In the genomic region with DNA sequence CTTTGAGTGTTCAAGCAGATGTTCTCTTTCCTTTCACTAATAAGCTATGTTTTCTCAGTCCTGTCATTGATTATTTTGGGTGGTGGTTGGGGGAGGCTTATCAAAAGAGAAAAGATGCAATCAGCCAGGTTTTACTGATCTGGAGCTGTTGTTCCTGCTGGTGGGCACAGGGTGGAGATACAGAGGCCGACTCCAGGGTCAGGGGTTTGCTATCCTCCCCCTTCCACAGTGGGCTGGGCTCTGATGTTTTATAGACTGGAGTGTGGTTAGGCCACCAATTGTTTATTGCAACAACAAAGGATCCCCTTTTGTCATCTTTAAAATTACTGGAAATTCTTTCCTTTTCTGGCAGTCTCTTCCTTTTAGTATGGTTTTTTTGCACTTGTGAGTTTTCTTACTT, we compare ENCODE assay signal across 15 cellular contexts.
DNase-seq lines count a peak whose midpoint lies in the region; ATAC-seq and TF ChIP-seq lines count a peak whose summit lies in the region.
"Had no signal": no experiment of that assay in that cellular context is flagged by ENCODE, and none has a peak within 500 bp of the region (broad histone marks: within the 10 kb centered on the region; RNA-seq: fewer than 3 reads in every experiment).

No MANE protein-coding gene starts in this region.

- intact Hi-C loops in spleen (cut with DNase I; ENCODE audit: low total_unique reads): no loop called here
- intact Hi-C loops in thyroid gland (cut with DNase I): no loop called here
- intact Hi-C loops in activated CD4-positive, alpha-beta T cell treated with anti-CD3 and anti-CD28 coated beads for 36 hours (cut with DNase I, micrococcal nuclease): no loop called here

- POLR2A ChIA-PET in activated CD4-positive, alpha-beta T cell treated with anti-CD3 and anti-CD28 coated beads for 36 hours (lab: Charles Lee): no interaction called here

- no peak overlapping the region for H3K27ac Mint-ChIP-seq in activated CD4-positive, alpha-beta T cell treated with anti-CD3 and anti-CD28 coated beads for 36 hours

- peaks cover 37% of the 10 kb centered on the region for H3K4me1 Mint-ChIP-seq in activated CD4-positive, alpha-beta T cell treated with anti-CD3 and anti-CD28 coated beads for 36 hours

- H3K27ac ChIP-seq in RWPE2 (ENCODE audit: poor library complexity, severe bottlenecking) (peak overlapping the region; percentile 95), gastroesophageal sphincter (peak overlapping the region in 3 of 4 donors; percentile 58 to 80 (median 75)), spleen (peak overlapping the region in 5 of 8 donors; percentile 24 to 77 (median 71)), thyroid gland (peak overlapping the region in 1 of 3 donors; percentile 77)
- H3K27ac ChIP-seq: KMS-11 had no signal

- H3K4me3 ChIP-seq in H7 (ENCODE audit: insufficient read depth, low read depth, low read length): no peak overlapping the region
- no peak overlapping the region for H3K4me3 ChIP-seq in RWPE2 (ENCODE audit: severe bottlenecking)
- H3K4me3 ChIP-seq in gastroesophageal sphincter: no peak overlapping the region
- no peak overlapping the region for H3K4me3 ChIP-seq in spleen
- H3K4me3 ChIP-seq in thyroid gland (replicated peaks in 1 of 3): no peak overlapping the region
- H3K4me3 ChIP-seq: Peyer's patch had no signal

- H3K27me3 Mint-ChIP-seq in activated CD4-positive, alpha-beta T cell treated with anti-CD3 and anti-CD28 coated beads for 36 hours: no peaks in the 10 kb centered on the region

- TF ChIP-seq POLR2A in gastroesophageal sphincter (IDR thresholded peaks at IDR 0.05) (no peak), spleen (IDR thresholded peaks at IDR 0.05) (no peak), thyroid gland (IDR thresholded peaks at IDR 0.05) (no peak)

- H3K36me3 ChIP-seq in H7 (replicated peaks; ENCODE audit: control insufficient read depth, insufficient read depth, low read length) (no peaks in the 10 kb centered on the region), RWPE2 (ENCODE audit: low read depth) (0 out of 2 replicates have a peak, but pooled peaks cover 6% of the 10 kb centered on the region), gastroesophageal sphincter (no peaks in the 10 kb centered on the region), spleen (no peaks in the 10 kb centered on the region), thyroid gland (no peaks in the 10 kb centered on the region)
- H3K36me3 ChIP-seq: Peyer's patch had no signal

- no peak for ATAC-seq in RWPE2 (ENCODE audit: low read depth)
- ATAC-seq in gastroesophageal sphincter: no peak
- no peak for ATAC-seq in HG03159 (IDR thresholded peaks at IDR 0.05; ENCODE audit: unreplicated experiment)
- ATAC-seq in GM18511 (IDR thresholded peaks at IDR 0.05; ENCODE audit: unreplicated experiment): no peak
- no peak for ATAC-seq in activated CD4-positive, alpha-beta T cell treated with anti-CD3 and anti-CD28 coated beads for 36 hours
- ATAC-seq: HCT116 had no signal

- peak; percentile 68 for DNase-seq in H7
- no peak for DNase-seq in RWPE2 (ENCODE audit: low spot score)
- DNase-seq in spleen: no peak
- no peak for DNase-seq in thyroid gland
- no peak for DNase-seq in activated CD4-positive, alpha-beta T cell treated with anti-CD3 and anti-CD28 coated beads for 36 hours
- DNase-seq: activated CD8-positive, alpha-beta memory T cell treated with anti-CD3 and anti-CD28 coated beads, Interleukin-2, amount 50 U/mL, for 48 hours; effector CD8-positive, alpha-beta T cell; NCI-H2081 treated with DMSO at 0.1 percent for 48 hours; Peyer's patch; stimulated activated CD8-positive, alpha-beta memory T cell treated with anti-CD3 and anti-CD28 coated beads, Interleukin-4, amount 100 ng/mL, for 48 hours had no signal

- H3K9me3 Mint-ChIP-seq in activated CD4-positive, alpha-beta T cell treated with anti-CD3 and anti-CD28 coated beads for 36 hours (ENCODE audit: low read depth): no peaks in the 10 kb centered on the region

- H3K27me3 ChIP-seq in H7 (ENCODE audit: control insufficient read depth, insufficient read depth, low read length) (no peaks in the 10 kb centered on the region), RWPE2 (ENCODE audit: insufficient read depth, poor library complexity, severe bottlenecking) (no peaks in the 10 kb centered on the region), gastroesophageal sphincter (no peaks in the 10 kb centered on the region), spleen (replicated peaks in 1 of 7) (no peaks in the 10 kb centered on the region), thyroid gland (no peaks in the 10 kb centered on the region)
- H3K27me3 ChIP-seq: Peyer's patch had no signal

- H3K9me3 ChIP-seq in RWPE2 (ENCODE audit: severe bottlenecking) (no peaks in the 10 kb centered on the region), gastroesophageal sphincter (no peaks in the 10 kb centered on the region), spleen (no peaks in the 10 kb centered on the region), thyroid gland (no peaks in the 10 kb centered on the region)
- H3K9me3 ChIP-seq: Peyer's patch had no signal

- WGBS in gastroesophageal sphincter (ENCODE audit: low coverage in 1 of 2), 2 donors: 20 to 88% methylated on average over 1 of the region's 1 CpG
- 26 to 47% (median 35%) methylated on average over 1 of the region's 1 CpG for WGBS in spleen, 5 donors
- 64 to 77% methylated on average over 1 of the region's 1 CpG for WGBS in thyroid gland, 2 donors

- TF ChIP-seq CTCF in RWPE2 (IDR thresholded peaks at IDR 0.05; ENCODE audit: poor library complexity, severe bottlenecking) (no peak), gastroesophageal sphincter (IDR thresholded peaks at IDR 0.05) (no peak), spleen (IDR thresholded peaks at IDR 0.05 in 8 of 11, conservative IDR thresholded peaks at IDR 0.05 in 3 of 11) (no peak), thyroid gland (IDR thresholded peaks at IDR 0.05) (no peak)

- no peak overlapping the region for H3K4me3 Mint-ChIP-seq in activated CD4-positive, alpha-beta T cell treated with anti-CD3 and anti-CD28 coated beads for 36 hours

- CTCF ChIA-PET in activated CD4-positive, alpha-beta T cell treated with anti-CD3 and anti-CD28 coated beads for 36 hours (lab: Charles Lee): no interaction called here

- TF ChIP-seq EP300 in gastroesophageal sphincter (IDR thresholded peaks at IDR 0.05): no peak

- H3K4me1 ChIP-seq in RWPE2 (ENCODE audit: insufficient read depth, poor library complexity, severe bottlenecking): peaks cover 51% of the 10 kb centered on the region
- peaks cover 42 to 86% (median 50%) of the 10 kb centered on the region in 3 donors for H3K4me1 ChIP-seq in gastroesophageal sphincter
- H3K4me1 ChIP-seq in spleen: peaks cover 35 to 93% (median 64%) of the 10 kb centered on the region in 6 donors
- H3K4me1 ChIP-seq in thyroid gland: peaks cover 62 to 78% of the 10 kb centered on the region in 2 donors

- no peaks in the 10 kb centered on the region for H3K36me3 Mint-ChIP-seq in activated CD4-positive, alpha-beta T cell treated with anti-CD3 and anti-CD28 coated beads for 36 hours (ENCODE audit: low read depth)
